14 cellular contexts compared by ENCODE assay signal in genomic region chr5:149420509-149421371, GRCh38. TPM values are rescaled to one million over a fixed set of nuclear protein-coding genes. Genes with fewer than 3 reads are reported as not detected.
DNase-seq lines count a peak whose midpoint lies in the region; ATAC-seq and TF ChIP-seq lines count a peak whose summit lies in the region.
"Had no signal": no experiment of that assay in that cellular context is flagged by ENCODE, and none has a peak within 500 bp of the region (broad histone marks: within the 10 kb centered on the region; RNA-seq: fewer than 3 reads in every experiment).

No MANE protein-coding gene starts in this region.

- no peak for TF ChIP-seq POLR2A in gastrocnemius medialis (IDR thresholded peaks at IDR 0.05)

- peaks cover 28 to 70% of the 10 kb centered on the region in 2 donors for H3K4me1 ChIP-seq in ascending aorta
- peaks cover 0 to 94% of the 10 kb centered on the region in 2 donors for H3K4me1 ChIP-seq in right atrium auricular region
- H3K4me1 ChIP-seq in gastrocnemius medialis, result peaks cover 9 to 30% of the 10 kb centered on the region in 2 donors
- H3K4me1 ChIP-seq in naive thymus-derived CD4-positive, alpha-beta T cell (ENCODE audit: control insufficient read depth in 2 of 2, insufficient read depth in 2 of 2, low read length in 2 of 2), result peaks cover 0 to 13% of the 10 kb centered on the region in 2 donors

- peak; percentile 84 for DNase-seq in BJ (ENCODE audit: low read depth)
- DNase-seq in ascending aorta (ENCODE audit: low spot score in 2 of 2), result peak in 1 of 2 donors; percentile 78
- no peak for DNase-seq in right atrium auricular region (ENCODE audit: low spot score)
- no peak for DNase-seq in gastrocnemius medialis
- no peak for DNase-seq in activated CD8-positive, alpha-beta T cell treated with anti-CD3 and anti-CD28 coated beads for 36 hours
- DNase-seq in naive thymus-derived CD4-positive, alpha-beta T cell, result no peak
- DNase-seq in HPDE6-E6E7 (ENCODE audit: extremely low spot score), result no peak
- DNase-seq in activated CD4-positive, alpha-beta T cell treated with anti-CD3 and anti-CD28 coated beads, Interleukin-2, amount 50 U/mL, for 48 hours, result no peak
- DNase-seq: C1 segment of cervical spinal cord; NCI-H1417; stimulated activated naive CD4-positive, alpha-beta T cell had no signal

- no peaks in the 10 kb centered on the region for H3K27me3 Mint-ChIP-seq in activated CD8-positive, alpha-beta T cell treated with anti-CD3 and anti-CD28 coated beads for 36 hours
- H3K27me3 Mint-ChIP-seq in naive thymus-derived CD4-positive, alpha-beta T cell, result no peaks in the 10 kb centered on the region

- no peak overlapping the region for H3K4me3 Mint-ChIP-seq in activated CD8-positive, alpha-beta T cell treated with anti-CD3 and anti-CD28 coated beads for 36 hours
- H3K4me3 Mint-ChIP-seq in naive thymus-derived CD4-positive, alpha-beta T cell, result no peak overlapping the region
- H3K4me3 Mint-ChIP-seq: T-helper 1 cell treated with Interleukin-12 subunit alpha and Interleukin-12 subunit beta and Interleukin-4 antibody, amounts not matched to agents 30 μg/mL and 1 μg/mL, for 36 hours had no signal

- H3K27ac Mint-ChIP-seq in activated CD8-positive, alpha-beta T cell treated with anti-CD3 and anti-CD28 coated beads for 36 hours, result no peak overlapping the region
- no peak overlapping the region for H3K27ac Mint-ChIP-seq in naive thymus-derived CD4-positive, alpha-beta T cell
- H3K27ac Mint-ChIP-seq: T-helper 1 cell treated with Interleukin-12 subunit alpha and Interleukin-12 subunit beta and Interleukin-4 antibody, amounts not matched to agents 30 μg/mL and 1 μg/mL, for 36 hours had no signal

- H3K4me3 ChIP-seq in BJ (ENCODE audit: low read depth, low read length) (no peak overlapping the region), ascending aorta (peak overlapping the region; percentile 34 to 87), right atrium auricular region (no peak overlapping the region), gastrocnemius medialis (no peak overlapping the region)
- H3K4me3 ChIP-seq in naive thymus-derived CD4-positive, alpha-beta T cell (ENCODE audit: low read length), result no peak overlapping the region

- POLR2A ChIA-PET in BJ (lab: Charles Lee), result interaction anchor here (0.8 to 3.1 kb wide), 5 partner anchors 12 to 76 kb away, joined by 3 to 27 read pairs (median 5); partner anchors contain the start of gene GRPEL2
- POLR2A ChIA-PET in activated CD8-positive, alpha-beta T cell treated with anti-CD3 and anti-CD28 coated beads for 36 hours (lab: Charles Lee), result no interaction called here
- POLR2A ChIA-PET in naive thymus-derived CD4-positive, alpha-beta T cell (lab: Charles Lee), result no interaction called here

- no peaks in the 10 kb centered on the region for H3K9me3 Mint-ChIP-seq in activated CD8-positive, alpha-beta T cell treated with anti-CD3 and anti-CD28 coated beads for 36 hours
- no peaks in the 10 kb centered on the region for H3K9me3 Mint-ChIP-seq in naive thymus-derived CD4-positive, alpha-beta T cell
- H3K9me3 Mint-ChIP-seq: T-helper 1 cell treated with Interleukin-12 subunit alpha and Interleukin-12 subunit beta and Interleukin-4 antibody, amounts not matched to agents 30 μg/mL and 1 μg/mL, for 36 hours had no signal

- TF ChIP-seq CTCF in BJ (IDR thresholded peaks at IDR 0.05; ENCODE audit: insufficient read depth, low read depth, low read length) (no peak), ascending aorta (IDR thresholded peaks at IDR 0.05) (no peak), right atrium auricular region (IDR thresholded peaks at IDR 0.05) (no peak), gastrocnemius medialis (IDR thresholded peaks at IDR 0.05 in 4 of 5, conservative IDR thresholded peaks at IDR 0.05 in 1 of 5) (no peak)
- TF ChIP-seq CTCF in activated CD8-positive, alpha-beta T cell treated with anti-CD3 and anti-CD28 coated beads for 36 hours (IDR thresholded peaks at IDR 0.05), result no peak

- H3K36me3 Mint-ChIP-seq in activated CD8-positive, alpha-beta T cell treated with anti-CD3 and anti-CD28 coated beads for 36 hours (ENCODE audit: low read depth), result no peaks in the 10 kb centered on the region
- H3K36me3 Mint-ChIP-seq in naive thymus-derived CD4-positive, alpha-beta T cell, result no peaks in the 10 kb centered on the region

- H3K27ac ChIP-seq in ascending aorta (peak overlapping the region; percentile 88 to 90), right atrium auricular region (peak overlapping the region; percentile 90 to 97), gastrocnemius medialis (peak overlapping the region; percentile 45 to 61 (median 48))
- H3K27ac ChIP-seq in naive thymus-derived CD4-positive, alpha-beta T cell (ENCODE audit: low read depth, low read length), result no peak overlapping the region

- CTCF ChIA-PET in BJ (lab: Yijun Ruan, JAX), result interaction anchor here (0.9 to 4.5 kb wide), 8 partner anchors 10 to 38 kb away, joined by 3 to 22 read pairs (median 4); no protein-coding TSS in a partner anchor
- CTCF ChIA-PET in activated CD8-positive, alpha-beta T cell treated with anti-CD3 and anti-CD28 coated beads for 36 hours (lab: Charles Lee), result interaction anchor here (1.4 to 2.1 kb wide), 3 partner anchors 11 to 49 kb away, joined by 4 to 5 read pairs (median 5); no protein-coding TSS in a partner anchor
- CTCF ChIA-PET in naive thymus-derived CD4-positive, alpha-beta T cell (lab: Charles Lee), result interaction anchor here (0.6 to 1.3 kb wide), 4 partner anchors 12 to 131 kb away, joined by 3 to 6 read pairs (median 3); partner anchors contain the start of gene CSNK1A1

- intact Hi-C loops in ascending aorta (cut with DNase I) (loop anchor here (1.0 to 10.0 kb wide), 2 partner anchors 10 to 946 kb away; no protein-coding TSS in a partner anchor), gastrocnemius medialis (cut with DNase I; ENCODE audit: low total_unique reads) (no loop called here)
- intact Hi-C loops in activated CD8-positive, alpha-beta T cell treated with anti-CD3 and anti-CD28 coated beads for 36 hours (cut with micrococcal nuclease), result no loop called here
- intact Hi-C loops in naive thymus-derived CD4-positive, alpha-beta T cell (cut with micrococcal nuclease), result loop anchor here in 1 of 2 donors (5.0 kb wide), 1 partner anchor 37 kb away; no protein-coding TSS in a partner anchor

- ATAC-seq in gastrocnemius medialis, result peak in 1 of 2 donors; percentile 12
- no peak for ATAC-seq in activated CD8-positive, alpha-beta T cell treated with anti-CD3 and anti-CD28 coated beads for 36 hours
- no peak for ATAC-seq in naive thymus-derived CD4-positive, alpha-beta T cell

- in situ Hi-C loops in gastrocnemius medialis (cut with MboI; ENCODE audit: low sequenced_read_pairs in 4 of 4), result no loop called here

- H3K36me3 ChIP-seq in BJ (ENCODE audit: control insufficient read depth, insufficient read depth, low read length) (peaks cover 55% of the 10 kb centered on the region), ascending aorta (peaks cover 92 to 93% of the 10 kb centered on the region in 2 donors), right atrium auricular region (peaks cover 12% of the 10 kb centered on the region), gastrocnemius medialis (no peaks in the 10 kb centered on the region)
- H3K36me3 ChIP-seq in naive thymus-derived CD4-positive, alpha-beta T cell (ENCODE audit: control insufficient read depth in 2 of 3, insufficient read depth in 3 of 3, low read length in 3 of 3), result no peaks in the 10 kb centered on the region

- H3K27me3 ChIP-seq in BJ (ENCODE audit: control insufficient read depth, insufficient read depth, low read length) (no peaks in the 10 kb centered on the region), ascending aorta (no peaks in the 10 kb centered on the region), right atrium auricular region (no peaks in the 10 kb centered on the region), gastrocnemius medialis (no peaks in the 10 kb centered on the region)
- no peaks in the 10 kb centered on the region for H3K27me3 ChIP-seq in naive thymus-derived CD4-positive, alpha-beta T cell (ENCODE audit: control insufficient read depth in 2 of 2, insufficient read depth in 2 of 2, low read length in 2 of 2)

- H3K4me1 Mint-ChIP-seq in activated CD8-positive, alpha-beta T cell treated with anti-CD3 and anti-CD28 coated beads for 36 hours (ENCODE audit: low read depth), result no peaks in the 10 kb centered on the region
- H3K4me1 Mint-ChIP-seq in naive thymus-derived CD4-positive, alpha-beta T cell, result peaks cover 0 to 18% (median 11%) of the 10 kb centered on the region in 7 donors

- no peaks in the 10 kb centered on the region for H3K9me3 ChIP-seq in ascending aorta
- H3K9me3 ChIP-seq in right atrium auricular region, result no peaks in the 10 kb centered on the region
- no peaks in the 10 kb centered on the region for H3K9me3 ChIP-seq in gastrocnemius medialis
- no peaks in the 10 kb centered on the region for H3K9me3 ChIP-seq in naive thymus-derived CD4-positive, alpha-beta T cell (ENCODE audit: control insufficient read depth in 2 of 3, low read length in 3 of 3)

RNA-seq across cellular contexts. Expression of gene IL17B, which starts 41.6 kb away (rescaled TPM):
- polyA plus RNA-seq in BJ (2011; rRNA removed), result 0.49 and 0.90 TPM in 2 replicates
- polyA minus RNA-seq in BJ (2011; rRNA and poly(A)+ RNA removed), result 0.93 and 1.1 TPM in 2 replicates
- total RNA-seq in ascending aorta (46.8 TPM), right atrium auricular region (1 to 10 TPM in 1 of 2 donors, under 1 TPM in 1; 0.83 to 2.9 TPM), gastrocnemius medialis (1 to 10 TPM in 1 of 4 donors, not detected in 3; 1.2 TPM)
- total RNA-seq in activated CD8-positive, alpha-beta T cell treated with anti-CD3 and anti-CD28 coated beads for 36 hours, result not detected
- not detected for total RNA-seq in naive thymus-derived CD4-positive, alpha-beta T cell
- not detected for polyA plus RNA-seq in naive thymus-derived CD4-positive, alpha-beta T cell
- total RNA-seq: activated CD8-positive, alpha-beta memory T cell treated with anti-CD3 and anti-CD28 coated beads for 36 hours; mononuclear cell had no signal

Comparison
In these comparisons a context has a peak if more than half of its experiments do, and no peak if none do; other contexts are left out.
1. H3K4me3 ChIP-seq: peak in ascending aorta (2 of 2); none in BJ (single experiment), right atrium auricular region (0 of 2), gastrocnemius medialis (0 of 4) and naive thymus-derived CD4-positive, alpha-beta T cell (single experiment).
2. RNA of gene IL17B, which starts 41.6 kb away (total RNA-seq): 46.8 TPM in ascending aorta (single experiment); 0.83 to 2.9 TPM in right atrium auricular region, 1.2 TPM in gastrocnemius medialis, not detected in activated CD8-positive, alpha-beta T cell treated with anti-CD3 and anti-CD28 coated beads for 36 hours and not detected in naive thymus-derived CD4-positive, alpha-beta T cell; every median in the first group is over 10 times any median in the second.